ENCODE assay signal across 27 cellular contexts in the genomic region with DNA sequence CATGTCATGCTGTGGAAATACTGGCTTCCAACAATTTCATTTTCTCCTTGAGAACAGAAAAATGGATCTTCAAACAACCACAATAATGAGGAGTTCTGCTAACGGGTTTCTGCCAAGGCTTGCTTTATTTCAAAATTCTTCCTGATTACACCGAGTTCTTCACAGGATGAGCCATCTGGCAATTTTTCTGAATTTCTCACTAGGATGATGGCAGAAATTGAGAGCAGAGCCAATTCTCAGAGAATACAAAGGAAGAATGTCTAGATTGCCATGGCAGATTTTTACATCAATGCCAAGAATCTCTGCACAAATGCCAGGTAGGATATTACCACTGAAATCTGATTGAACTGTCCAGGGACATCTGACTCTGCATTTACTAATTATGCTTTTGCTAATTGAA.
"Had no signal": no experiment of that assay in that cellular context is flagged by ENCODE, and none has a peak within 500 bp of the region (broad histone marks: within the 10 kb centered on the region; RNA-seq: fewer than 3 reads in every experiment).

No MANE protein-coding gene starts in this region.

- H3K36me3 Mint-ChIP-seq: activated naive CD4-positive, alpha-beta T cell treated with anti-CD3 and anti-CD28 coated beads, Interleukin-2, amount 10 ng/mL, durations not matched to agents 7 days and 5 days; activated naive CD8-positive, alpha-beta T cell treated with anti-CD3 and anti-CD28 coated beads, Interleukin-2, amount 10 ng/mL, durations not matched to agents 7 days and 5 days had no signal

- H3K27me3 ChIP-seq: ascending aorta, brain microvascular endothelial cell, colonic mucosa, esophagus squamous epithelium had no signal

- H3K27me3 Mint-ChIP-seq: activated B cell treated with CpG ODN at 0.5 μM for 24 hours; activated CD8-positive, alpha-beta T cell treated with anti-CD3 and anti-CD28 coated beads for 36 hours; activated naive CD4-positive, alpha-beta T cell treated with anti-CD3 and anti-CD28 coated beads, Interleukin-2, amount 10 ng/mL, durations not matched to agents 7 days and 5 days; activated naive CD8-positive, alpha-beta T cell treated with anti-CD3 and anti-CD28 coated beads, Interleukin-2, amount 10 ng/mL, durations not matched to agents 7 days and 5 days; central memory CD8-positive, alpha-beta T cell; T-helper 17 cell had no signal

- H3K27ac ChIP-seq: ascending aorta, brain microvascular endothelial cell, colonic mucosa, epithelial cell of prostate, esophagus squamous epithelium, WERI-Rb-1 had no signal

- DNase-seq: activated B cell treated with CpG ODN at 0.5 μM for 24 hours; activated CD4-positive, alpha-beta T cell treated with anti-CD3 and anti-CD28 coated beads for 48 hours; activated CD4-positive, alpha-beta T cell treated with anti-CD3 and anti-CD28 coated beads, Interleukin-2, amount 50 U/mL, for 1 hour; activated CD4-positive, alpha-beta T cell treated with anti-CD3 and anti-CD28 coated beads, Interleukin-2, amount 50 U/mL, for 48 hours; activated CD8-positive, alpha-beta memory T cell treated with anti-CD3 and anti-CD28 coated beads for 24 hours; activated CD8-positive, alpha-beta T cell treated with anti-CD3 and anti-CD28 coated beads for 36 hours; activated gamma-delta T cell; activated naive CD4-positive, alpha-beta T cell; activated naive CD4-positive, alpha-beta T cell treated with anti-CD3 and anti-CD28 coated beads, Interleukin-2, amount 10 ng/mL, durations not matched to agents 7 days and 5 days; activated naive CD8-positive, alpha-beta T cell treated with anti-CD3 and anti-CD28 coated beads, Interleukin-2, amount 10 ng/mL, durations not matched to agents 7 days and 5 days; activated T-cell treated with anti-CD3 and anti-CD28 coated beads, Interleukin-2, amount 50 U/mL, for 1 hour; activated T-cell treated with anti-CD3 and anti-CD28 coated beads, Interleukin-2, amount 50 U/mL, for 72 hours; brain microvascular endothelial cell; colonic mucosa; effector CD8-positive, alpha-beta T cell; esophagus squamous epithelium; foreskin fibroblast; head of caudate nucleus; T-helper 1 cell; T-helper 17 cell; T1000; WERI-Rb-1 had no signal

- H3K9me3 ChIP-seq: colonic mucosa had no signal

- H3K36me3 ChIP-seq: ascending aorta, brain microvascular endothelial cell, colonic mucosa, esophagus squamous epithelium, WERI-Rb-1 had no signal

- H3K4me3 Mint-ChIP-seq: activated B cell treated with CpG ODN at 0.5 μM for 24 hours; activated CD8-positive, alpha-beta T cell treated with anti-CD3 and anti-CD28 coated beads for 36 hours; activated naive CD4-positive, alpha-beta T cell treated with anti-CD3 and anti-CD28 coated beads, Interleukin-2, amount 10 ng/mL, durations not matched to agents 7 days and 5 days; activated naive CD8-positive, alpha-beta T cell treated with anti-CD3 and anti-CD28 coated beads, Interleukin-2, amount 10 ng/mL, durations not matched to agents 7 days and 5 days; activated T-cell treated with anti-CD3 and anti-CD28 coated beads, Interleukin-2, amount 50 U/mL, for 72 hours; central memory CD8-positive, alpha-beta T cell; T-helper 17 cell; T-helper 2 cell treated with Interferon-gamma antibody and Interleukin-4, amounts not matched to agents 5 μg/mL and 100 μg/mL, for 36 hours had no signal

- H3K4me3 ChIP-seq: ascending aorta, colonic mucosa, esophagus squamous epithelium had no signal

- H3K4me1 Mint-ChIP-seq: activated B cell treated with CpG ODN at 0.5 μM for 24 hours; activated naive CD4-positive, alpha-beta T cell treated with anti-CD3 and anti-CD28 coated beads, Interleukin-2, amount 10 ng/mL, durations not matched to agents 7 days and 5 days; activated naive CD8-positive, alpha-beta T cell treated with anti-CD3 and anti-CD28 coated beads, Interleukin-2, amount 10 ng/mL, durations not matched to agents 7 days and 5 days; central memory CD8-positive, alpha-beta T cell; T-helper 17 cell had no signal

- H3K4me1 ChIP-seq: ascending aorta, colonic mucosa, esophagus squamous epithelium had no signal

- H3K27ac Mint-ChIP-seq: activated B cell treated with CpG ODN at 0.5 μM for 24 hours; activated CD8-positive, alpha-beta T cell treated with anti-CD3 and anti-CD28 coated beads for 36 hours; activated naive CD4-positive, alpha-beta T cell treated with anti-CD3 and anti-CD28 coated beads, Interleukin-2, amount 10 ng/mL, durations not matched to agents 7 days and 5 days; activated naive CD4-positive, alpha-beta T cell treated with anti-CD3 and anti-CD28 coated beads, Interleukin-2, amount 50 U/mL, for 72 hours; activated naive CD8-positive, alpha-beta T cell treated with anti-CD3 and anti-CD28 coated beads, Interleukin-2, amount 10 ng/mL, durations not matched to agents 7 days and 5 days; activated T-cell treated with anti-CD3 and anti-CD28 coated beads, Interleukin-2, amount 50 U/mL, for 72 hours; T-helper 17 cell; T-helper 2 cell treated with Interferon-gamma antibody and Interleukin-4, amounts not matched to agents 5 μg/mL and 100 μg/mL, for 36 hours had no signal
